ENCODE assay signal across 1 cellular context in genomic region chr22:22089459-22090308, GRCh38.
TF ChIP-seq lines count a peak whose summit lies in the region.

No MANE protein-coding gene starts in this region.

TF ChIP-seq in K562, 482 proteins besides CTCF, POLR2A, EP300 and RAD21 (continued from another document):
- TF ChIP-seq TSC22D4 (tag; IDR thresholded peaks at IDR 0.05) = peak; percentile 53; the same call in 1 of the 2 replicates
- 0 out of 2 replicates have a peak, but pooled peaks have one; percentile 7 for TF ChIP-seq ZNF354B (CRISPR knock-in tag; IDR thresholded peaks at IDR 0.05)
- 0 out of 2 replicates have a peak, but pooled peaks have one; percentile 61 for TF ChIP-seq KAT7 (CRISPR knock-in tag; IDR thresholded peaks at IDR 0.05; ENCODE audit: borderline replicate concordance)
- no peak for TF ChIP-seq NR2F6 (CRISPR knock-in tag; IDR thresholded peaks at IDR 0.05)
- TF ChIP-seq ZNF133 (CRISPR knock-in tag; IDR thresholded peaks at IDR 0.05) = peak; percentile 43; the same call in 1 of the 2 replicates
- TF ChIP-seq NFXL1 (CRISPR knock-in tag; IDR thresholded peaks at IDR 0.05) = no peak
- TF ChIP-seq HMG20B (CRISPR knock-in tag; IDR thresholded peaks at IDR 0.05) = peak; percentile 34; the same call in 1 of the 2 replicates
- TF ChIP-seq NR0B1 (IDR thresholded peaks at IDR 0.05; ENCODE audit: partially characterized antibody) = no peak
- 0 out of 2 replicates have a peak, but pooled peaks have one; percentile 43 for TF ChIP-seq FOXO4 (CRISPR knock-in tag; IDR thresholded peaks at IDR 0.05)
- TF ChIP-seq POLR2AphosphoS5 (IDR thresholded peaks at IDR 0.05; ENCODE audit: control insufficient read depth, insufficient read depth, low read depth, low read length) = no peak
- TF ChIP-seq ZNF165 (CRISPR knock-in tag; IDR thresholded peaks at IDR 0.05; ENCODE audit: borderline replicate concordance) = peak; percentile 21; the same call in 1 of the 2 replicates
- no peak for TF ChIP-seq C11orf30 (IDR thresholded peaks at IDR 0.05; ENCODE audit: low read depth)
- no peak for TF ChIP-seq MLLT1 (IDR thresholded peaks at IDR 0.05)
- TF ChIP-seq CEBPB (tag; IDR thresholded peaks at IDR 0.05) = peak; percentile 84
- TF ChIP-seq ELK1 (CRISPR knock-in tag; IDR thresholded peaks at IDR 0.05) = no peak
- no peak for TF ChIP-seq PML (IDR thresholded peaks at IDR 0.05; ENCODE audit: low read length)
- TF ChIP-seq ZNF655 (CRISPR knock-in tag; IDR thresholded peaks at IDR 0.05) = peak; percentile 72; the same call in 1 of the 2 replicates
- TF ChIP-seq CEBPG (CRISPR knock-in tag; IDR thresholded peaks at IDR 0.05) = no peak
- TF ChIP-seq CEBPG (tag; conservative IDR thresholded peaks at IDR 0.05 in 1 of 2, IDR thresholded peaks at IDR 0.05 in 1 of 2) = peak; percentile 76 to 89
- TF ChIP-seq THRAP3 (IDR thresholded peaks at IDR 0.05; ENCODE audit: borderline replicate concordance) = no peak
